Comparison of ENCODE assay signal across 1 cellular context in genomic region chr5:141636413-141637265, GRCh38.
TF ChIP-seq lines count a peak whose summit lies in the region.

Gene HDAC3, minus strand, starts transcription at chr5:141636849. Its CDS starts 59 bp downstream, at chr5:141636790.
Gene RELL2, plus strand, starts transcription at chr5:141636997. Its CDS starts 1,229 bp downstream, at chr5:141638226.

TF ChIP-seq in GM12878, 131 proteins besides CTCF, POLR2A, EP300 and RAD21 (continued from another document):
- TF ChIP-seq ZBTB33 (IDR thresholded peaks at IDR 0.05), result no peak
- TF ChIP-seq MTA2 (IDR thresholded peaks at IDR 0.05; ENCODE audit: low read depth), result 0 out of 2 replicates have a peak, but pooled peaks have one; percentile 19
- no peak for TF ChIP-seq ELK1 (IDR thresholded peaks at IDR 0.05; ENCODE audit: low read depth, low read length)
- TF ChIP-seq ZBTB11 (CRISPR knock-in tag; IDR thresholded peaks at IDR 0.05), result no peak
